24 cellular contexts compared by ENCODE assay signal in the genomic region with DNA sequence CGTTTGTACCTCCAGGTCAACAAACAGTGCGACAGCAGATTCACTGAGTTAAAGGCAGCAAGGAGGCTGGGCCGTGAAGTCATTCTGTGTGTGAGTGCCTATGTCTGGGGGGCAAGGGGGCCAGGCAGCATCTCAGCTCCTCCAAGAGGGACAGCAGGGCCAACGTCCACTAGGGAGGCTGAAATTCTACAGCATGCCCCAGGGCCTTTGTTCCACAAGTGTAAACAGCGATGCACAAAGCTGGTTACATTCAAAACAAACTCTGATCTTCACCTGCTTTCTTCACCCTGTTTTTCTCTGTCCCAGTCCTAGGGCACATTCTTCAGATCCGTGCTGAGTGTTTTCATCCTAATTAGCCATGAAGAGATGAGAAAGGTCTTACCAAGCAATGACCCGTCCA.
"Had no signal": no experiment of that assay in that cellular context is flagged by ENCODE, and none has a peak within 500 bp of the region (broad histone marks: within the 10 kb centered on the region; RNA-seq: fewer than 3 reads in every experiment).

No MANE protein-coding gene starts in this region.

- H3K27me3 ChIP-seq: colonic mucosa, esophagus squamous epithelium, gastrocnemius medialis, heart right ventricle, left lung had no signal

- DNase-seq: colonic mucosa; cortex of kidney; effector CD8-positive, alpha-beta T cell; effector memory CD8-positive, alpha-beta T cell; endodermal cell; erythroblast; esophagus squamous epithelium; foreskin fibroblast; foreskin melanocyte; gastrocnemius medialis; glutamatergic neuron; head of caudate nucleus; heart right ventricle; hippocampal formation; left cardiac atrium; left lung; left ventricle myocardium superior; lower lobe of right lung; mesenchymal stem cell; mucosa of descending colon had no signal

- H3K27ac ChIP-seq: colonic mucosa, epithelial cell of prostate, esophagus squamous epithelium, gastrocnemius medialis, heart right ventricle, left lung, lower lobe of right lung had no signal

- H3K9me3 Mint-ChIP-seq: dendritic cell treated with granulocyte-macrophage colony-stimulating factor and Interleukin-4, amounts not matched to agents 40 ng/mL and 50 ng/mL, for 4 days; effector memory CD8-positive, alpha-beta T cell had no signal

- H3K4me3 Mint-ChIP-seq: dendritic cell treated with granulocyte-macrophage colony-stimulating factor and Interleukin-4, amounts not matched to agents 40 ng/mL and 50 ng/mL, for 4 days; effector memory CD8-positive, alpha-beta T cell; endodermal cell; mesothelial cell of epicardium had no signal

- H3K4me1 ChIP-seq: colonic mucosa, gastrocnemius medialis, left lung, lower lobe of right lung had no signal

- H3K27ac Mint-ChIP-seq: dendritic cell treated with granulocyte-macrophage colony-stimulating factor and Interleukin-4, amounts not matched to agents 40 ng/mL and 50 ng/mL, for 4 days; effector memory CD8-positive, alpha-beta T cell; endodermal cell; mesothelial cell of epicardium had no signal

- H3K4me3 ChIP-seq: colonic mucosa, esophagus squamous epithelium, gastrocnemius medialis, heart right ventricle, left lung, lower lobe of right lung, mucosa of descending colon had no signal

- H3K9me3 ChIP-seq: colonic mucosa, gastrocnemius medialis, lower lobe of right lung had no signal

- ATAC-seq: effector memory CD8-positive, alpha-beta T cell; esophagus mucosa; gastrocnemius medialis; heart right ventricle; left cardiac atrium; left lung; left ventricle myocardium superior; lower lobe of right lung; mucosa of descending colon had no signal

- H3K36me3 ChIP-seq: colonic mucosa, esophagus squamous epithelium, gastrocnemius medialis, left lung, lower lobe of right lung had no signal
